22 cellular contexts compared by ENCODE assay signal in the genomic region with DNA sequence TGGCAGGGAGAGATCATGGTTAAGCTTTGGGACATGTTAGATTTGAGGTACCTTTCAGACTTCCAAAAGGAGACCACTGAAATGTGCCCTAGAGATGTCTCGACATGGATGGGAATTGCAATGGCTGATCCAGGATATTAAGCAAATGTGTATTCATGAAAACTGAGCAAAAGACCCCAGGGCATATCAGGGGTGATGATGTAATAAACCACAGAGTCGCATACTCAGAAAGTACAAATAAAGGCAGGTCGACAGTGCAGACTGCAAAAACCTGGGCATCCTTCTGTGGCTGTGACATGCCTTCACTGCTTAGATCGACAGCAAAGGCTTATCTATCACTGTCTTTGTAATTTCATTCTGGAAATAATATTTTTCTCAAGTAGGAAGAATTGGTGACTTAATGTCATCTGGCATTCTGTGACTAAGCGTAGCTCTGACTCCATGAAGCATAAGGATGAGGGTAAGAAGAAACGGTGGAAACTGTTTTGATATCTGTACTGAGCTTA.
DNase-seq lines count a peak whose midpoint lies in the region; ATAC-seq, FAIRE-seq and TF ChIP-seq lines count a peak whose summit lies in the region.
"Had no signal": no experiment of that assay in that cellular context is flagged by ENCODE, and none has a peak within 500 bp of the region (broad histone marks: within the 10 kb centered on the region; RNA-seq: fewer than 3 reads in every experiment).

No MANE protein-coding gene starts in this region.

- intact Hi-C loops in K562 (cut with micrococcal nuclease) = no loop called here
- intact Hi-C loops in uterus (cut with DNase I; ENCODE audit: low total_unique reads) = no loop called here
- intact Hi-C loops in Right ventricle myocardium superior (cut with DNase I) = no loop called here

- no peak for FAIRE-seq in K562 (lab: Jason Lieb, UNC)
- FAIRE-seq: A549, GM12892 had no signal

- TF ChIP-seq EP300 in K562 (IDR thresholded peaks at IDR 0.05; ENCODE audit: low read length) = no peak

- H3K9me3 ChIP-seq in K562 (replicated peaks; ENCODE audit: control insufficient read depth, insufficient read depth, low read depth, low read length) (no peaks in the 10 kb centered on the region), uterus (no peaks in the 10 kb centered on the region)
- H3K9me3 ChIP-seq: A549; BLaER1 treated with 17β-estradiol and CSF1 and Interleukin-3, amounts not matched to agents 10 nM and 100 nM had no signal

- POLR2A ChIA-PET in K562 (lab: Yijun Ruan, JAX) = no interaction called here

- no peak overlapping the region for H2AFZ ChIP-seq in K562 (ENCODE audit: low read depth, low read length)

- in situ Hi-C loops in K562 (cut with MboI) = no loop called here

- BruUV-seq in K562 (replicated peaks; lab: Mats Ljungman, UMichigan) = no TSS peak

- 1% methylated on average over 6 of the region's 6 CpGs for WGBS in K562 (ENCODE audit: insufficient coverage, low coverage, missing lambda C conversion rate)

- no peak overlapping the region for H3K4me3 ChIP-seq in K562
- no peak overlapping the region for H3K4me3 ChIP-seq in uterus
- H3K4me3 ChIP-seq: A549; BLaER1 treated with 17β-estradiol and CSF1 and Interleukin-3, amounts not matched to agents 10 nM and 100 nM had no signal

- no peaks in the 10 kb centered on the region for H3K4me1 ChIP-seq in K562 (replicated peaks in 1 of 2; ENCODE audit: control insufficient read depth in 2 of 2, insufficient read depth in 2 of 2, low read length in 2 of 2)
- H3K4me1 ChIP-seq in uterus = no peaks in the 10 kb centered on the region
- H3K4me1 ChIP-seq: A549; BLaER1 treated with 17β-estradiol and CSF1 and Interleukin-3, amounts not matched to agents 10 nM and 100 nM had no signal

- TF ChIP-seq CTCF in K562 (IDR thresholded peaks at IDR 0.05 in 2 of 3, conservative IDR thresholded peaks at IDR 0.05 in 1 of 3; ENCODE audit: insufficient read depth in 2 of 3, low read depth in 1 of 3, low read length in 3 of 3) = no peak
- no peak for TF ChIP-seq CTCF in uterus (IDR thresholded peaks at IDR 0.05)

- H3K9ac ChIP-seq in K562 (ENCODE audit: insufficient read depth in 1 of 2, low read depth in 2 of 2, low read length in 2 of 2) = no peak overlapping the region
- H3K9ac ChIP-seq: BLaER1 treated with 17β-estradiol and CSF1 and Interleukin-3, amounts not matched to agents 10 nM and 100 nM had no signal

- DNase-seq in ELR (ENCODE audit: low read depth) = peak; percentile 10
- DNase-seq in RPMI7951 (ENCODE audit: low read depth) = peak; percentile 24
- no peak for DNase-seq in K562 (ENCODE audit: extremely low read depth in 1 of 4, low spot score in 3 of 4)
- DNase-seq in uterus = no peak
- no peak for DNase-seq in Right ventricle myocardium superior
- no peak for DNase-seq in NCI-H1048 (lab: John Stamatoyannopoulos, UW)
- DNase-seq: AML-193; CD4-positive, alpha-beta T cell; Karpas-422; NCI-H1694; NCI-H2029 treated with DMSO at 0.1 percent for 48 hours; NCI-H446 treated with DMSO at 0.1 percent for 48 hours; NCI-H526; SIG-M5 had no signal

- H3K27me3 ChIP-seq in K562 (ENCODE audit: control insufficient read depth in 2 of 2, insufficient read depth in 2 of 2, low read length in 2 of 2) = no peaks in the 10 kb centered on the region; a peak in 1 of 5 replicates
- H3K27me3 ChIP-seq in uterus = no peaks in the 10 kb centered on the region
- H3K27me3 ChIP-seq: BLaER1 treated with 17β-estradiol and CSF1 and Interleukin-3, amounts not matched to agents 10 nM and 100 nM had no signal

- H3K79me2 ChIP-seq in K562 (ENCODE audit: control insufficient read depth, insufficient read depth, low read length) = no peaks in the 10 kb centered on the region

- CTCF ChIA-PET in K562 (lab: Yijun Ruan, JAX; ENCODE audit: low intra/inter-chr PET ratio) = no interaction called here

- no peak for ATAC-seq in K562
- no peak for ATAC-seq in Right ventricle myocardium superior (ENCODE audit: poor library complexity)
- ATAC-seq in HG02973 (IDR thresholded peaks at IDR 0.05; ENCODE audit: unreplicated experiment) = no peak
- ATAC-seq: A549, HCT116, SK-N-SH treated with all-trans-retinoic acid at 6 μM for 48 hours had no signal

- H3K27ac ChIP-seq in K562 (ENCODE audit: extremely low read depth, low read depth, low read length) (no peak overlapping the region), uterus (peak overlapping the region; percentile 26 to 72)
- H3K27ac ChIP-seq: A549; BLaER1 treated with 17β-estradiol and CSF1 and Interleukin-3, amounts not matched to agents 10 nM and 100 nM; HL-60; RWPE1 had no signal

- H3K36me3 ChIP-seq in K562 (ENCODE audit: control insufficient read depth, insufficient read depth, low read length) = no peaks in the 10 kb centered on the region
- no peaks in the 10 kb centered on the region for H3K36me3 ChIP-seq in uterus
- H3K36me3 ChIP-seq: BLaER1 treated with 17β-estradiol and CSF1 and Interleukin-3, amounts not matched to agents 10 nM and 100 nM had no signal

- H3K9me1 ChIP-seq in K562 (ENCODE audit: control insufficient read depth, insufficient read depth, low read length) = no peaks in the 10 kb centered on the region

- TF ChIP-seq POLR2A in K562 (conservative IDR thresholded peaks at IDR 0.05) = no peak
- no peak for TF ChIP-seq POLR2A in uterus (IDR thresholded peaks at IDR 0.05)

- TF ChIP-seq RAD21 in K562 (CRISPR knock-in tag; conservative IDR thresholded peaks at IDR 0.05 in 1 of 2, IDR thresholded peaks at IDR 0.05 in 1 of 2) = no peak

- no peaks in the 10 kb centered on the region for H4K20me1 ChIP-seq in K562 (replicated peaks; ENCODE audit: control insufficient read depth, insufficient read depth, low read length)
- H4K20me1 ChIP-seq: BLaER1 treated with 17β-estradiol and CSF1 and Interleukin-3, amounts not matched to agents 10 nM and 100 nM had no signal

- no peak overlapping the region for H3K4me2 ChIP-seq in K562 (ENCODE audit: insufficient read depth, low read length)
- H3K4me2 ChIP-seq: A549; BLaER1 treated with 17β-estradiol and CSF1 and Interleukin-3, amounts not matched to agents 10 nM and 100 nM had no signal

TF ChIP-seq in K562, 482 proteins besides CTCF, POLR2A, EP300 and RAD21:
- TF ChIP-seq, protein P1, sequence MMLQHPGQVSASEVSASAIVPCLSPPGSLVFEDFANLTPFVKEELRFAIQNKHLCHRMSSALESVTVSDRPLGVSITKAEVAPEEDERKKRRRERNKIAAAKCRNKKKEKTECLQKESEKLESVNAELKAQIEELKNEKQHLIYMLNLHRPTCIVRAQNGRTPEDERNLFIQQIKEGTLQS (IDR thresholded peaks at IDR 0.05) = 0 out of 2 replicates have a peak, but pooled peaks have one; percentile 15
- TF ChIP-seq, protein P1 (CRISPR knock-in tag; conservative IDR thresholded peaks at IDR 0.05) = no peak
- TF ChIP-seq YBX1 (IDR thresholded peaks at IDR 0.05) = no peak

Comparison
In these comparisons a context has a peak if more than half of its experiments do, and no peak if none do; other contexts are left out.
1. DNase-seq: peak in ELR (single experiment) and RPMI7951 (single experiment); none in K562 (0 of 4), uterus (0 of 2), Right ventricle myocardium superior (single experiment) and NCI-H1048 (single experiment).